In the genomic region with DNA sequence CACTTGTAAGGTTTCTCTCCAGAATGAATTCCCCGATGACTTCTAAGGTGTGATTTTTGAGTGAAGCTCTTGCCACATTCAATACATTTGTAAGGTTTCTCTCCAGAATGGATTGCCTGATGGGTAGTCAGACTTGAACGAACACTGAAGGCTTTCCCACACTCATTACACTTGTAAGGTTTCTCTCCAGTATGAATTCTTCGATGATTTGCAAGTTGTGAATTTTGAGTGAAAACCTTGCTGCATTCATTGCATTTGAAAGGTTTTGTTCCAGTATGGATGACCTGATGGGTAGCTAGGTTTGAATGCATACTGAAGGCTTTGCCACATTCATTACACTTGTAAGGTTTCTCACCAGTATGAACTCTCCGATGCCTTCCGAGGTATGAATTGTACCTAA, we compare ENCODE assay signal across 34 cellular contexts. TPM values are rescaled to one million over a fixed set of nuclear protein-coding genes. Genes with fewer than 3 reads are reported as not detected.
"Had no signal": no experiment of that assay in that cellular context is flagged by ENCODE, and none has a peak within 500 bp of the region (broad histone marks: within the 10 kb centered on the region; RNA-seq: fewer than 3 reads in every experiment).

No MANE protein-coding gene starts in this region.

- H3K9ac ChIP-seq: neural progenitor cell, parathyroid adenoma had no signal

- H3K4me1 Mint-ChIP-seq: activated CD4-positive, alpha-beta T cell treated with anti-CD3 and anti-CD28 coated beads, Interleukin-2, amount 10 ng/mL, durations not matched to agents 24 days and 14 days; central memory CD8-positive, alpha-beta T cell; mesothelial cell of epicardium; neural progenitor cell; stimulated activated memory B cell treated with anti-CD40 and anti-IgM and Interleukin-4, amounts not matched to agents 10 μg/mL and 1 μg/mL and 100 μg/mL, for 72 hours had no signal

- H3K27me3 ChIP-seq: neural progenitor cell, sigmoid colon, stomach, transverse colon had no signal

- H3K27ac ChIP-seq: neural progenitor cell, parathyroid adenoma, psoas muscle, sigmoid colon, stomach, transverse colon had no signal

- H3K27ac Mint-ChIP-seq: activated CD4-positive, alpha-beta memory T cell treated with anti-CD3 and anti-CD28 coated beads for 36 hours; activated CD4-positive, alpha-beta T cell treated with anti-CD3 and anti-CD28 coated beads, Interleukin-2, amount 10 ng/mL, durations not matched to agents 24 days and 14 days; activated naive CD4-positive, alpha-beta T cell treated with anti-CD3 and anti-CD28 coated beads, Interleukin-2, amount 50 U/mL, for 72 hours; mesothelial cell of epicardium; natural killer cell; neural progenitor cell; stimulated activated memory B cell treated with anti-CD40 and anti-IgM and Interleukin-4, amounts not matched to agents 10 μg/mL and 1 μg/mL and 100 μg/mL, for 72 hours had no signal

- H3K4me1 ChIP-seq: neural progenitor cell, parathyroid adenoma, psoas muscle, sigmoid colon, stomach, transverse colon had no signal

- ATAC-seq: activated naive CD4-positive, alpha-beta T cell treated with anti-CD3 and anti-CD28 coated beads, Interleukin-2, amount 50 U/mL, for 72 hours; activated T-cell treated with anti-CD3 and anti-CD28 coated beads, Interleukin-2, amount 50 U/mL, for 4 hours; left cardiac atrium; left ventricle myocardium superior; natural killer cell; psoas muscle; stimulated activated memory B cell treated with anti-CD40 and anti-IgM and Interleukin-4, amounts not matched to agents 10 μg/mL and 1 μg/mL and 100 μg/mL, for 72 hours had no signal

- DNase-seq: activated CD4-positive, alpha-beta memory T cell treated with anti-CD3 and anti-CD28 coated beads for 36 hours; activated CD4-positive, alpha-beta T cell treated with anti-CD3 and anti-CD28 coated beads, Interleukin-2, amount 10 ng/mL, durations not matched to agents 24 days and 14 days; activated CD4-positive, CD25-positive, alpha-beta regulatory T cell treated with anti-CD3 and anti-CD28 coated beads, Interleukin-2, amount 50 U/mL, for 72 hours; activated naive CD4-positive, alpha-beta T cell; activated T-cell treated with anti-CD3 and anti-CD28 coated beads, Interleukin-2, amount 50 U/mL, for 4 hours; anterior cingulate cortex; dermis blood vessel endothelial cell; effector CD8-positive, alpha-beta T cell; erythroblast; head of caudate nucleus; hippocampal formation; left cardiac atrium; left ventricle myocardium superior; mammary epithelial cell; natural killer cell; occipital lobe; psoas muscle; sigmoid colon; small intestine; stimulated activated CD4-positive, alpha-beta T cell treated with anti-CD3 and anti-CD28 coated beads, Interleukin-4, amount 100 ng/mL, for 24 hours; stomach; T-helper 2 cell; transverse colon had no signal

- H2AFZ ChIP-seq: neural progenitor cell, parathyroid adenoma had no signal

- H3K4me2 ChIP-seq: neural progenitor cell had no signal

- H3K4me3 ChIP-seq: neural progenitor cell, psoas muscle, sigmoid colon, stomach, transverse colon had no signal

- H3K27me3 Mint-ChIP-seq: activated CD4-positive, alpha-beta memory T cell treated with anti-CD3 and anti-CD28 coated beads for 36 hours; activated CD4-positive, alpha-beta T cell treated with anti-CD3 and anti-CD28 coated beads, Interleukin-2, amount 10 ng/mL, durations not matched to agents 24 days and 14 days; central memory CD8-positive, alpha-beta T cell; stimulated activated memory B cell treated with anti-CD40 and anti-IgM and Interleukin-4, amounts not matched to agents 10 μg/mL and 1 μg/mL and 100 μg/mL, for 72 hours had no signal

- H3K4me3 Mint-ChIP-seq: activated CD4-positive, alpha-beta memory T cell treated with anti-CD3 and anti-CD28 coated beads for 36 hours; activated CD4-positive, alpha-beta T cell treated with anti-CD3 and anti-CD28 coated beads, Interleukin-2, amount 10 ng/mL, durations not matched to agents 24 days and 14 days; activated T-cell treated with anti-CD3 and anti-CD28 coated beads, Interleukin-2, amount 50 U/mL, for 4 hours; central memory CD8-positive, alpha-beta T cell; mesothelial cell of epicardium; natural killer cell; neural progenitor cell; stimulated activated memory B cell treated with anti-CD40 and anti-IgM and Interleukin-4, amounts not matched to agents 10 μg/mL and 1 μg/mL and 100 μg/mL, for 72 hours had no signal

RNA-seq across cellular contexts. Expression of gene ERVV-2, which starts 24.3 kb away (rescaled TPM):
- total RNA-seq: activated CD4-positive, alpha-beta memory T cell treated with anti-CD3 and anti-CD28 coated beads for 36 hours; activated CD4-positive, alpha-beta T cell treated with anti-CD3 and anti-CD28 coated beads, Interleukin-2, amount 10 ng/mL, durations not matched to agents 24 days and 14 days; activated naive CD4-positive, alpha-beta T cell treated with anti-CD3 and anti-CD28 coated beads, Interleukin-2, amount 50 U/mL, for 72 hours; activated T-cell treated with anti-CD3 and anti-CD28 coated beads, Interleukin-2, amount 50 U/mL, for 4 hours; bronchial epithelial cell; dermis blood vessel endothelial cell; left cardiac atrium; left ventricle myocardium superior; mammary epithelial cell; mesothelial cell of epicardium; natural killer cell; occipital lobe; psoas muscle; sigmoid colon; stomach; temporal lobe; transverse colon; urinary bladder had no signal
- polyA plus RNA-seq: adipose tissue, keratinocyte, mammary epithelial cell, psoas muscle, sigmoid colon, small intestine, stomach, urinary bladder had no signal

RNA-seq across cellular contexts. Expression of gene ERVV-1, which starts 55.1 kb away (rescaled TPM):
- total RNA-seq: activated CD4-positive, alpha-beta memory T cell treated with anti-CD3 and anti-CD28 coated beads for 36 hours; activated CD4-positive, alpha-beta T cell treated with anti-CD3 and anti-CD28 coated beads, Interleukin-2, amount 10 ng/mL, durations not matched to agents 24 days and 14 days; activated naive CD4-positive, alpha-beta T cell treated with anti-CD3 and anti-CD28 coated beads, Interleukin-2, amount 50 U/mL, for 72 hours; activated T-cell treated with anti-CD3 and anti-CD28 coated beads, Interleukin-2, amount 50 U/mL, for 4 hours; bronchial epithelial cell; dermis blood vessel endothelial cell; left cardiac atrium; left ventricle myocardium superior; mammary epithelial cell; natural killer cell; occipital lobe; psoas muscle; stomach; temporal lobe; transverse colon; urinary bladder had no signal
- polyA plus RNA-seq: keratinocyte, mammary epithelial cell, sigmoid colon, small intestine, stomach had no signal
